In genomic region chr7:120554960-120555571, GRCh38 we compare ENCODE assay signal across 8 cellular contexts.
A peak's percentile ranks its signal among the peaks of the same experiment; 100 is the strongest.
DNase-seq lines count a peak whose midpoint lies in the region; ATAC-seq and TF ChIP-seq lines count a peak whose summit lies in the region.

No MANE protein-coding gene starts in this region.

- intact Hi-C loops in PC-9 (cut with micrococcal nuclease; ENCODE audit: unreplicated experiment): loop anchor here (1.0 to 10.0 kb wide), 6 partner anchors 170 to 1637 kb away; no protein-coding TSS in a partner anchor

- H3K27me3 Mint-ChIP-seq in GM23338 (ENCODE audit: insufficient read depth, low read depth, poor library complexity) (no peaks in the 10 kb centered on the region), osteocyte (ENCODE audit: unreplicated experiment) (peaks cover 12% of the 10 kb centered on the region)

- ATAC-seq in GM23338: peak; percentile 95

- H3F3A ChIP-seq in GM23338 (replicated peaks; ENCODE audit: low read depth) (no peaks in the 10 kb centered on the region), PC-9 (ENCODE audit: insufficient read depth, low read depth) (no peaks in the 10 kb centered on the region)

- H3K4me1 Mint-ChIP-seq in GM23338 (peaks cover 37% of the 10 kb centered on the region), osteocyte (ENCODE audit: unreplicated experiment) (peaks cover 7% of the 10 kb centered on the region)

- H3K79me2 ChIP-seq in GM23338 (replicated peaks; ENCODE audit: insufficient read depth) (no peaks in the 10 kb centered on the region), PC-9 (ENCODE audit: low read depth) (no peaks in the 10 kb centered on the region)

- TF ChIP-seq CTCF in GM23338 (conservative IDR thresholded peaks at IDR 0.05; ENCODE audit: low read depth in 2 of 2) (peak; percentile 93 to 99), PC-9 (conservative IDR thresholded peaks at IDR 0.05) (peak; percentile 90), osteocyte (IDR thresholded peaks at IDR 0.05) (peak; percentile 89)

- H3K4me2 ChIP-seq in GM23338 (no peak overlapping the region), PC-9 (no peak overlapping the region)

- H3K27me3 ChIP-seq in GM23338 (ENCODE audit: insufficient read depth) (no peaks in the 10 kb centered on the region), PC-9 (ENCODE audit: insufficient read depth, low read depth) (no peaks in the 10 kb centered on the region)

- H4K20me1 ChIP-seq in GM23338 (replicated peaks; ENCODE audit: insufficient read depth) (no peaks in the 10 kb centered on the region), PC-9 (ENCODE audit: insufficient read depth) (no peaks in the 10 kb centered on the region)

- H3K36me3 Mint-ChIP-seq in GM23338 (ENCODE audit: low read depth): peaks cover 10% of the 10 kb centered on the region; the same call in 2 of the 3 replicates
- H3K36me3 Mint-ChIP-seq in osteocyte (ENCODE audit: unreplicated experiment): no peaks in the 10 kb centered on the region

- no peak overlapping the region for H3K27ac Mint-ChIP-seq in GM23338
- H3K27ac Mint-ChIP-seq in osteocyte (ENCODE audit: unreplicated experiment): no peak overlapping the region

- no peak overlapping the region for H2AFZ ChIP-seq in GM23338
- no peak overlapping the region for H2AFZ ChIP-seq in PC-9

- CTCF ChIA-PET in PC-9 (lab: Charles Lee): no interaction called here

- no peak overlapping the region for H3K4me3 ChIP-seq in GM23338
- H3K4me3 ChIP-seq in Jurkat, Clone E6-1 (ENCODE audit: low read length): no peak overlapping the region
- no peak overlapping the region for H3K4me3 ChIP-seq in PC-9

- no TSS peak for BruUV-seq in PC-9 (replicated peaks; lab: Mats Ljungman, UMichigan)

- H3K9me3 ChIP-seq in PC-9 (ENCODE audit: insufficient read depth, low read depth): no peaks in the 10 kb centered on the region

- H3K4me3 Mint-ChIP-seq in GM23338 (no peak overlapping the region), osteocyte (ENCODE audit: unreplicated experiment) (no peak overlapping the region)

- POLR2A ChIA-PET in PC-9 (lab: Charles Lee; ENCODE audit: unreplicated experiment): no interaction called here

- no peaks in the 10 kb centered on the region for H3K9me2 ChIP-seq in GM23338 (ENCODE audit: insufficient read depth)
- no peaks in the 10 kb centered on the region for H3K9me2 ChIP-seq in PC-9 (ENCODE audit: insufficient read depth)

- DNase-seq in activated CD4-positive, alpha-beta T cell treated with anti-CD3 and anti-CD28 coated beads, Interleukin-2, amount 50 U/mL, for 48 hours: peak; percentile 5
- no peak for DNase-seq in activated CD4-positive, alpha-beta T cell treated with anti-CD3 and anti-CD28 coated beads for 4 hours
- DNase-seq in GM23338 (ENCODE audit: low spot score): peak; percentile 84
- peak; percentile 25 for DNase-seq in Jurkat, Clone E6-1 (ENCODE audit: low read depth, low spot score)
- DNase-seq in PC-9: peak; percentile 42 to 47
- peak; percentile 10 for DNase-seq in epithelial cell of prostate (ENCODE audit: low read depth, low spot score)
- no peak for DNase-seq in osteocyte (ENCODE audit: extremely low spot score, unreplicated experiment)
- DNase-seq in stimulated activated CD4-positive, alpha-beta T cell treated with anti-CD3 and anti-CD28 coated beads, Interleukin-2, amount 100 ng/mL, for 48 hours: no peak

- no peaks in the 10 kb centered on the region for H3K36me3 ChIP-seq in GM23338 (ENCODE audit: insufficient read depth)
- no peaks in the 10 kb centered on the region for H3K36me3 ChIP-seq in PC-9 (ENCODE audit: low read depth)

- peaks cover 41% of the 10 kb centered on the region for H3K4me1 ChIP-seq in GM23338 (ENCODE audit: insufficient read depth)
- no peaks in the 10 kb centered on the region for H3K4me1 ChIP-seq in PC-9 (replicated peaks; ENCODE audit: insufficient read depth)

- H3K27ac ChIP-seq in GM23338 (ENCODE audit: low read depth) (no peak overlapping the region), PC-9 (no peak overlapping the region), epithelial cell of prostate (no peak overlapping the region)

- H3K9me3 Mint-ChIP-seq in GM23338: no peaks in the 10 kb centered on the region; the same call in 2 of the 3 replicates
- no peaks in the 10 kb centered on the region for H3K9me3 Mint-ChIP-seq in osteocyte (ENCODE audit: unreplicated experiment)

TF ChIP-seq in GM23338, 12 proteins besides CTCF, POLR2A, EP300 and RAD21 (continues in another document):
- no peak for TF ChIP-seq EZH2phosphoT487 (IDR thresholded peaks at IDR 0.05; ENCODE audit: unreplicated experiment)
- no peak for TF ChIP-seq NANOG (IDR thresholded peaks at IDR 0.05; ENCODE audit: borderline replicate concordance)
- no peak for TF ChIP-seq EZH2 (IDR thresholded peaks at IDR 0.05; ENCODE audit: low read depth, unreplicated experiment)
- no peak for TF ChIP-seq JUNB (IDR thresholded peaks at IDR 0.05; ENCODE audit: unreplicated experiment)
- no peak for TF ChIP-seq STAT1 (IDR thresholded peaks at IDR 0.05; ENCODE audit: unreplicated experiment)
- TF ChIP-seq ZNF331 (CRISPR knock-in tag; IDR thresholded peaks at IDR 0.05; ENCODE audit: low read depth): no peak
- TF ChIP-seq, protein P1, sequence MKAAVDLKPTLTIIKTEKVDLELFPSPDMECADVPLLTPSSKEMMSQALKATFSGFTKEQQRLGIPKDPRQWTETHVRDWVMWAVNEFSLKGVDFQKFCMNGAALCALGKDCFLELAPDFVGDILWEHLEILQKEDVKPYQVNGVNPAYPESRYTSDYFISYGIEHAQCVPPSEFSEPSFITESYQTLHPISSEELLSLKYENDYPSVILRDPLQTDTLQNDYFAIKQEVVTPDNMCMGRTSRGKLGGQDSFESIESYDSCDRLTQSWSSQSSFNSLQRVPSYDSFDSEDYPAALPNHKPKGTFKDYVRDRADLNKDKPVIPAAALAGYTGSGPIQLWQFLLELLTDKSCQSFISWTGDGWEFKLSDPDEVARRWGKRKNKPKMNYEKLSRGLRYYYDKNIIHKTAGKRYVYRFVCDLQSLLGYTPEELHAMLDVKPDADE (IDR thresholded peaks at IDR 0.05): no peak
- TF ChIP-seq CREB1 (CRISPR knock-in tag; IDR thresholded peaks at IDR 0.05; ENCODE audit: low read depth): no peak
- TF ChIP-seq, protein P2, sequence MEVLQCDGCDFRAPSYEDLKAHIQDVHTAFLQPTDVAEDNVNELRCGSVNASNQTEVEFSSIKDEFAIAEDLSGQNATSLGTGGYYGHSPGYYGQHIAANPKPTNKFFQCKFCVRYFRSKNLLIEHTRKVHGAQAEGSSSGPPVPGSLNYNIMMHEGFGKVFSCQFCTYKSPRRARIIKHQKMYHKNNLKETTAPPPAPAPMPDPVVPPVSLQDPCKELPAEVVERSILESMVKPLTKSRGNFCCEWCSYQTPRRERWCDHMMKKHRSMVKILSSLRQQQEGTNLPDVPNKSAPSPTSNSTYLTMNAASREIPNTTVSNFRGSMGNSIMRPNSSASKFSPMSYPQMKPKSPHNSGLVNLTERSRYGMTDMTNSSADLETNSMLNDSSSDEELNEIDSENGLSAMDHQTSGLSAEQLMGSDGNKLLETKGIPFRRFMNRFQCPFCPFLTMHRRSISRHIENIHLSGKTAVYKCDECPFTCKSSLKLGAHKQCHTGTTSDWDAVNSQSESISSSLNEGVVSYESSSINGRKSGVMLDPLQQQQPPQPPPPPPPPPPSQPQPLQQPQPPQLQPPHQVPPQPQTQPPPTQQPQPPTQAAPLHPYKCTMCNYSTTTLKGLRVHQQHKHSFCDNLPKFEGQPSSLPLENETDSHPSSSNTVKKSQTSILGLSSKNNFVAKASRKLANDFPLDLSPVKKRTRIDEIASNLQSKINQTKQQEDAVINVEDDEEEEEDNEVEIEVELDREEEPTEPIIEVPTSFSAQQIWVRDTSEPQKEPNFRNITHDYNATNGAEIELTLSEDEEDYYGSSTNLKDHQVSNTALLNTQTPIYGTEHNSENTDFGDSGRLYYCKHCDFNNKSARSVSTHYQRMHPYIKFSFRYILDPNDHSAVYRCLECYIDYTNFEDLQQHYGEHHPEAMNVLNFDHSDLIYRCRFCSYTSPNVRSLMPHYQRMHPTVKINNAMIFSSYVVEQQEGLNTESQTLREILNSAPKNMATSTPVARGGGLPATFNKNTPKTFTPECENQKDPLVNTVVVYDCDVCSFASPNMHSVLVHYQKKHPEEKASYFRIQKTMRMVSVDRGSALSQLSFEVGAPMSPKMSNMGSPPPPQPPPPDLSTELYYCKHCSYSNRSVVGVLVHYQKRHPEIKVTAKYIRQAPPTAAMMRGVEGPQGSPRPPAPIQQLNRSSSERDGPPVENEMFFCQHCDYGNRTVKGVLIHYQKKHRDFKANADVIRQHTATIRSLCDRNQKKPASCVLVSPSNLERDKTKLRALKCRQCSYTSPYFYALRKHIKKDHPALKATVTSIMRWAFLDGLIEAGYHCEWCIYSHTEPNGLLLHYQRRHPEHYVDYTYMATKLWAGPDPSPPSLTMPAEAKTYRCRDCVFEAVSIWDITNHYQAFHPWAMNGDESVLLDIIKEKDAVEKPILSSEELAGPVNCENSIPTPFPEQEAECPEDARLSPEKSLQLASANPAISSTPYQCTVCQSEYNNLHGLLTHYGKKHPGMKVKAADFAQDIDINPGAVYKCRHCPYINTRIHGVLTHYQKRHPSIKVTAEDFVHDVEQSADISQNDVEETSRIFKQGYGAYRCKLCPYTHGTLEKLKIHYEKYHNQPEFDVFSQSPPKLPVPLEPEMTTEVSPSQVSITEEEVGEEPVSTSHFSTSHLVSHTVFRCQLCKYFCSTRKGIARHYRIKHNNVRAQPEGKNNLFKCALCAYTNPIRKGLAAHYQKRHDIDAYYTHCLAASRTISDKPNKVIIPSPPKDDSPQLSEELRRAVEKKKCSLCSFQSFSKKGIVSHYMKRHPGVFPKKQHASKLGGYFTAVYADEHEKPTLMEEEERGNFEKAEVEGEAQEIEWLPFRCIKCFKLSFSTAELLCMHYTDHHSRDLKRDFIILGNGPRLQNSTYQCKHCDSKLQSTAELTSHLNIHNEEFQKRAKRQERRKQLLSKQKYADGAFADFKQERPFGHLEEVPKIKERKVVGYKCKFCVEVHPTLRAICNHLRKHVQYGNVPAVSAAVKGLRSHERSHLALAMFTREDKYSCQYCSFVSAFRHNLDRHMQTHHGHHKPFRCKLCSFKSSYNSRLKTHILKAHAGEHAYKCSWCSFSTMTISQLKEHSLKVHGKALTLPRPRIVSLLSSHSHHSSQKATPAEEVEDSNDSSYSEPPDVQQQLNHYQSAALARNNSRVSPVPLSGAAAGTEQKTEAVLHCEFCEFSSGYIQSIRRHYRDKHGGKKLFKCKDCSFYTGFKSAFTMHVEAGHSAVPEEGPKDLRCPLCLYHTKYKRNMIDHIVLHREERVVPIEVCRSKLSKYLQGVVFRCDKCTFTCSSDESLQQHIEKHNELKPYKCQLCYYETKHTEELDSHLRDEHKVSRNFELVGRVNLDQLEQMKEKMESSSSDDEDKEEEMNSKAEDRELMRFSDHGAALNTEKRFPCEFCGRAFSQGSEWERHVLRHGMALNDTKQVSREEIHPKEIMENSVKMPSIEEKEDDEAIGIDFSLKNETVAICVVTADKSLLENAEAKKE (CRISPR knock-in tag; IDR thresholded peaks at IDR 0.05): no peak
- no peak for TF ChIP-seq POLR2AphosphoS5 (IDR thresholded peaks at IDR 0.05; ENCODE audit: low read depth)

Comparison
In these comparisons a context has a peak if more than half of its experiments do, and no peak if none do; other contexts are left out.
1. DNase-seq: peak in activated CD4-positive, alpha-beta T cell treated with anti-CD3 and anti-CD28 coated beads, Interleukin-2, amount 50 U/mL, for 48 hours (2 of 2), GM23338 (single experiment), Jurkat, Clone E6-1 (single experiment), PC-9 (2 of 2) and epithelial cell of prostate (single experiment); none in activated CD4-positive, alpha-beta T cell treated with anti-CD3 and anti-CD28 coated beads for 4 hours (0 of 2), osteocyte (single experiment) and stimulated activated CD4-positive, alpha-beta T cell treated with anti-CD3 and anti-CD28 coated beads, Interleukin-2, amount 100 ng/mL, for 48 hours (0 of 2).
2. Peak in every context shown above with its lines, with median percentiles within 50 percentile points of each other: CTCF ChIP-seq.